Comparison of ENCODE assay signal across 1 cellular context in genomic region chr3:193859195-193859594, GRCh38.
TF ChIP-seq lines count a peak whose summit lies in the region.

No MANE protein-coding gene starts in this region.

TF ChIP-seq in K562, 482 proteins besides CTCF, POLR2A, EP300 and RAD21 (continues in another document):
- TF ChIP-seq ZEB2 (IDR thresholded peaks at IDR 0.05) (0 out of 2 replicates have a peak, but pooled peaks have one; percentile 44), UBTF (IDR thresholded peaks at IDR 0.05; ENCODE audit: borderline replicate concordance in 1 of 2, low read depth in 2 of 2, low read length in 2 of 2) (no peak), ZNF224 (CRISPR knock-in tag; IDR thresholded peaks at IDR 0.05) (no peak), NKRF (IDR thresholded peaks at IDR 0.05; ENCODE audit: borderline replicate concordance) (no peak), RFX7 (CRISPR knock-in tag; IDR thresholded peaks at IDR 0.05) (no peak), SUPT5H (IDR thresholded peaks at IDR 0.05) (no peak), CHD1 (IDR thresholded peaks at IDR 0.05; ENCODE audit: low read length) (no peak), ATF3 (IDR thresholded peaks at IDR 0.05) (peak; percentile 87), ATF3 (CRISPR knock-in tag; conservative IDR thresholded peaks at IDR 0.05) (no peak), CCAR2 (IDR thresholded peaks at IDR 0.05; ENCODE audit: low read depth, low read length) (no peak), GMEB1 (CRISPR knock-in tag; IDR thresholded peaks at IDR 0.05) (no peak), RBM39 (optimal IDR thresholded peaks at IDR 0.05; ENCODE audit: low read depth, low read length) (no peak), CREM (IDR thresholded peaks at IDR 0.05; ENCODE audit: low read depth) (peak; percentile 66; the same call in 1 of the 2 replicates), IRF2 (CRISPR knock-in tag; IDR thresholded peaks at IDR 0.05) (no peak), FOXJ2 (tag; IDR thresholded peaks at IDR 0.05) (no peak), E2F8 (IDR thresholded peaks at IDR 0.05; ENCODE audit: low read depth, partially characterized antibody) (no peak), ARID4B (CRISPR knock-in tag; IDR thresholded peaks at IDR 0.05) (no peak), TAF7 (tag; IDR thresholded peaks at IDR 0.05) (no peak), ETV5 (CRISPR knock-in tag; IDR thresholded peaks at IDR 0.05; ENCODE audit: low read depth) (peak; percentile 52; the same call in 1 of the 2 replicates), FOSL1 (tag; conservative IDR thresholded peaks at IDR 0.05) (peak; percentile 72), CREB1 (IDR thresholded peaks at IDR 0.05) (no peak; the same call in none of the 2 replicates), CREB1 (CRISPR knock-in tag; IDR thresholded peaks at IDR 0.05) (no peak), TEAD1 (CRISPR knock-in tag; IDR thresholded peaks at IDR 0.05) (no peak), ILF3 (IDR thresholded peaks at IDR 0.05; ENCODE audit: borderline replicate concordance) (no peak), POLR2AphosphoS5 (IDR thresholded peaks at IDR 0.05; ENCODE audit: control insufficient read depth, insufficient read depth, low read depth, low read length) (no peak), ZNF134 (CRISPR knock-in tag; conservative IDR thresholded peaks at IDR 0.05) (no peak), HNRNPLL (IDR thresholded peaks at IDR 0.05; ENCODE audit: low read depth, low read length, poor library complexity, severe bottlenecking) (no peak), ARID1B (IDR thresholded peaks at IDR 0.05) (peak; percentile 52), ZNF311 (CRISPR knock-in tag; IDR thresholded peaks at IDR 0.05) (no peak), HDAC6 (IDR thresholded peaks at IDR 0.05; ENCODE audit: low read depth, low read length) (no peak), NR1H2 (CRISPR knock-in tag; IDR thresholded peaks at IDR 0.05) (no peak), NR2F6 (CRISPR knock-in tag; IDR thresholded peaks at IDR 0.05) (no peak), ATF1 (CRISPR knock-in tag; IDR thresholded peaks at IDR 0.05) (no peak), ATF1 (tag; IDR thresholded peaks at IDR 0.05) (peak; percentile 48; the same call in 1 of the 2 replicates), TAF1 (IDR thresholded peaks at IDR 0.05; ENCODE audit: control insufficient read depth, extremely low read depth, insufficient read depth, low read length, severe bottlenecking) (no peak), DPF2 (IDR thresholded peaks at IDR 0.05) (0 out of 2 replicates have a peak, but pooled peaks have one; percentile 52), BCL6 (CRISPR knock-in tag; IDR thresholded peaks at IDR 0.05) (no peak), ZNF197 (CRISPR knock-in tag; IDR thresholded peaks at IDR 0.05; ENCODE audit: low read depth) (no peak), ATF7 (IDR thresholded peaks at IDR 0.05) (no peak)
- TF ChIP-seq, protein P1, sequence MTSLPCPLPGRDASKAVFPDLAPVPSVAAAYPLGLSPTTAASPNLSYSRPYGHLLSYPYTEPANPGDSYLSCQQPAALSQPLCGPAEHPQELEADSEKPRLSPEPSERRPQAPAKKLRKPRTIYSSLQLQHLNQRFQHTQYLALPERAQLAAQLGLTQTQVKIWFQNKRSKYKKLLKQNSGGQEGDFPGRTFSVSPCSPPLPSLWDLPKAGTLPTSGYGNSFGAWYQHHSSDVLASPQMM (CRISPR knock-in tag; IDR thresholded peaks at IDR 0.05) = no peak
- TF ChIP-seq, protein P2, sequence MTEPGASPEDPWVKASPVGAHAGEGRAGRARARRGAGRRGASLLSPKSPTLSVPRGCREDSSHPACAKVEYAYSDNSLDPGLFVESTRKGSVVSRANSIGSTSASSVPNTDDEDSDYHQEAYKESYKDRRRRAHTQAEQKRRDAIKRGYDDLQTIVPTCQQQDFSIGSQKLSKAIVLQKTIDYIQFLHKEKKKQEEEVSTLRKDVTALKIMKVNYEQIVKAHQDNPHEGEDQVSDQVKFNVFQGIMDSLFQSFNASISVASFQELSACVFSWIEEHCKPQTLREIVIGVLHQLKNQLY (CRISPR knock-in tag; conservative IDR thresholded peaks at IDR 0.05) = no peak
- TF ChIP-seq, protein P3, sequence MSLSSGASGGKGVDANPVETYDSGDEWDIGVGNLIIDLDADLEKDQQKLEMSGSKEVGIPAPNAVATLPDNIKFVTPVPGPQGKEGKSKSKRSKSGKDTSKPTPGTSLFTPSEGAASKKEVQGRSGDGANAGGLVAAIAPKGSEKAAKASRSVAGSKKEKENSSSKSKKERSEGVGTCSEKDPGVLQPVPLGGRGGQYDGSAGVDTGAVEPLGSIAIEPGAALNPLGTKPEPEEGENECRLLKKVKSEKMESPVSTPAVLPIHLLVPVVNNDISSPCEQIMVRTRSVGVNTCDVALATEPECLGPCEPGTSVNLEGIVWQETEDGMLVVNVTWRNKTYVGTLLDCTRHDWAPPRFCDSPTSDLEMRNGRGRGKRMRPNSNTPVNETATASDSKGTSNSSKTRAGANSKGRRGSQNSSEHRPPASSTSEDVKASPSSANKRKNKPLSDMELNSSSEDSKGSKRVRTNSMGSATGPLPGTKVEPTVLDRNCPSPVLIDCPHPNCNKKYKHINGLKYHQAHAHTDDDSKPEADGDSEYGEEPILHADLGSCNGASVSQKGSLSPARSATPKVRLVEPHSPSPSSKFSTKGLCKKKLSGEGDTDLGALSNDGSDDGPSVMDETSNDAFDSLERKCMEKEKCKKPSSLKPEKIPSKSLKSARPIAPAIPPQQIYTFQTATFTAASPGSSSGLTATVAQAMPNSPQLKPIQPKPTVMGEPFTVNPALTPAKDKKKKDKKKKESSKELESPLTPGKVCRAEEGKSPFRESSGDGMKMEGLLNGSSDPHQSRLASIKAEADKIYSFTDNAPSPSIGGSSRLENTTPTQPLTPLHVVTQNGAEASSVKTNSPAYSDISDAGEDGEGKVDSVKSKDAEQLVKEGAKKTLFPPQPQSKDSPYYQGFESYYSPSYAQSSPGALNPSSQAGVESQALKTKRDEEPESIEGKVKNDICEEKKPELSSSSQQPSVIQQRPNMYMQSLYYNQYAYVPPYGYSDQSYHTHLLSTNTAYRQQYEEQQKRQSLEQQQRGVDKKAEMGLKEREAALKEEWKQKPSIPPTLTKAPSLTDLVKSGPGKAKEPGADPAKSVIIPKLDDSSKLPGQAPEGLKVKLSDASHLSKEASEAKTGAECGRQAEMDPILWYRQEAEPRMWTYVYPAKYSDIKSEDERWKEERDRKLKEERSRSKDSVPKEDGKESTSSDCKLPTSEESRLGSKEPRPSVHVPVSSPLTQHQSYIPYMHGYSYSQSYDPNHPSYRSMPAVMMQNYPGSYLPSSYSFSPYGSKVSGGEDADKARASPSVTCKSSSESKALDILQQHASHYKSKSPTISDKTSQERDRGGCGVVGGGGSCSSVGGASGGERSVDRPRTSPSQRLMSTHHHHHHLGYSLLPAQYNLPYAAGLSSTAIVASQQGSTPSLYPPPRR (CRISPR knock-in tag; IDR thresholded peaks at IDR 0.05; ENCODE audit: borderline replicate concordance) = no peak
- TF ChIP-seq, protein P4, sequence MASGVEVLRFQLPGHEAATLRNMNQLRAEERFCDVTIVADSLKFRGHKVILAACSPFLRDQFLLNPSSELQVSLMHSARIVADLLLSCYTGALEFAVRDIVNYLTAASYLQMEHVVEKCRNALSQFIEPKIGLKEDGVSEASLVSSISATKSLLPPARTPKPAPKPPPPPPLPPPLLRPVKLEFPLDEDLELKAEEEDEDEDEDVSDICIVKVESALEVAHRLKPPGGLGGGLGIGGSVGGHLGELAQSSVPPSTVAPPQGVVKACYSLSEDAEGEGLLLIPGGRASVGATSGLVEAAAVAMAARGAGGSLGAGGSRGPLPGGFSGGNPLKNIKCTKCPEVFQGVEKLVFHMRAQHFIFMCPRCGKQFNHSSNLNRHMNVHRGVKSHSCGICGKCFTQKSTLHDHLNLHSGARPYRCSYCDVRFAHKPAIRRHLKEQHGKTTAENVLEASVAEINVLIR (CRISPR knock-in tag; IDR thresholded peaks at IDR 0.05) = no peak
